Comparison of ENCODE assay signal across 8 cellular contexts in genomic region chr10:92593553-92594046, GRCh38. TPM values are rescaled to one million over a fixed set of nuclear protein-coding genes. Genes with fewer than 3 reads are reported as not detected.
DNase-seq lines count a peak whose midpoint lies in the region; ATAC-seq and TF ChIP-seq lines count a peak whose summit lies in the region.

No MANE protein-coding gene starts in this region.

- ATAC-seq in HG02884 (IDR thresholded peaks at IDR 0.05; ENCODE audit: unreplicated experiment) (no peak), GM21381 (IDR thresholded peaks at IDR 0.05; ENCODE audit: unreplicated experiment) (no peak)

- H3K36me3 Mint-ChIP-seq in endothelial cell (ENCODE audit: low read depth, unreplicated experiment) (peaks cover 4% of the 10 kb centered on the region), osteocyte (ENCODE audit: unreplicated experiment) (no peaks in the 10 kb centered on the region)

- H3K4me3 Mint-ChIP-seq in endothelial cell (ENCODE audit: unreplicated experiment) (peak overlapping the region; percentile 95), osteocyte (ENCODE audit: unreplicated experiment) (peak overlapping the region; percentile 88)

- H3K27ac Mint-ChIP-seq in endothelial cell (ENCODE audit: unreplicated experiment) (peak overlapping the region; percentile 80), osteocyte (ENCODE audit: unreplicated experiment) (peak overlapping the region; percentile 97)

- intact Hi-C loops in head of caudate nucleus (cut with DNase I): loop anchor here (10.0 kb wide), 1 partner anchor 251 kb away; the partner anchor contains the start of gene EXOC6

- H3K4me1 ChIP-seq in ES-I3 (ENCODE audit: insufficient read depth, low read length): no peaks in the 10 kb centered on the region

- peak; percentile 27 for DNase-seq in NCI-H69 (lab: John Stamatoyannopoulos, UW)
- DNase-seq in endothelial cell (ENCODE audit: low spot score): no peak
- no peak for DNase-seq in osteocyte (ENCODE audit: extremely low spot score, unreplicated experiment)
- no peak for DNase-seq in OCI-M2 (lab: John Stamatoyannopoulos, UW; ENCODE audit: unreplicated experiment)
- no peak for DNase-seq in head of caudate nucleus

- no peaks in the 10 kb centered on the region for H3K36me3 ChIP-seq in ES-I3 (ENCODE audit: insufficient read depth, low read length)

- H3K4me1 Mint-ChIP-seq in endothelial cell (ENCODE audit: unreplicated experiment) (peaks cover 30% of the 10 kb centered on the region), osteocyte (ENCODE audit: unreplicated experiment) (peaks cover 59% of the 10 kb centered on the region)

- no peaks in the 10 kb centered on the region for H3K9me3 Mint-ChIP-seq in endothelial cell (ENCODE audit: unreplicated experiment)
- H3K9me3 Mint-ChIP-seq in osteocyte (ENCODE audit: unreplicated experiment): peaks cover 7% of the 10 kb centered on the region

- TF ChIP-seq CTCF in endothelial cell (IDR thresholded peaks at IDR 0.05; ENCODE audit: unreplicated experiment): no peak
- TF ChIP-seq CTCF in osteocyte (IDR thresholded peaks at IDR 0.05): no peak

- H3K27me3 Mint-ChIP-seq in endothelial cell (ENCODE audit: unreplicated experiment) (peaks cover 7% of the 10 kb centered on the region), osteocyte (ENCODE audit: unreplicated experiment) (no peaks in the 10 kb centered on the region)

- peak overlapping the region; percentile 80 for H3K9ac ChIP-seq in ES-I3 (ENCODE audit: low read depth, low read length)

- H3K9me3 ChIP-seq in ES-I3 (ENCODE audit: control insufficient read depth, insufficient read depth, low read length): no peaks in the 10 kb centered on the region

RNA-seq across cellular contexts. Expression of gene KIF11, which starts 0.7 kb away (rescaled TPM):
- 9.4 TPM for total RNA-seq in endothelial cell (ENCODE audit: unreplicated experiment)
- total RNA-seq in osteocyte: 9.0 and 9.2 TPM in 2 replicates

RNA-seq across cellular contexts. Expression of gene IDE, which starts 19.7 kb away (rescaled TPM):
- total RNA-seq in endothelial cell (ENCODE audit: unreplicated experiment): 41.6 TPM
- 42.4 and 46.1 TPM in 2 replicates for total RNA-seq in osteocyte
